ENCODE assay signal across 1 cellular context in the genomic region with DNA sequence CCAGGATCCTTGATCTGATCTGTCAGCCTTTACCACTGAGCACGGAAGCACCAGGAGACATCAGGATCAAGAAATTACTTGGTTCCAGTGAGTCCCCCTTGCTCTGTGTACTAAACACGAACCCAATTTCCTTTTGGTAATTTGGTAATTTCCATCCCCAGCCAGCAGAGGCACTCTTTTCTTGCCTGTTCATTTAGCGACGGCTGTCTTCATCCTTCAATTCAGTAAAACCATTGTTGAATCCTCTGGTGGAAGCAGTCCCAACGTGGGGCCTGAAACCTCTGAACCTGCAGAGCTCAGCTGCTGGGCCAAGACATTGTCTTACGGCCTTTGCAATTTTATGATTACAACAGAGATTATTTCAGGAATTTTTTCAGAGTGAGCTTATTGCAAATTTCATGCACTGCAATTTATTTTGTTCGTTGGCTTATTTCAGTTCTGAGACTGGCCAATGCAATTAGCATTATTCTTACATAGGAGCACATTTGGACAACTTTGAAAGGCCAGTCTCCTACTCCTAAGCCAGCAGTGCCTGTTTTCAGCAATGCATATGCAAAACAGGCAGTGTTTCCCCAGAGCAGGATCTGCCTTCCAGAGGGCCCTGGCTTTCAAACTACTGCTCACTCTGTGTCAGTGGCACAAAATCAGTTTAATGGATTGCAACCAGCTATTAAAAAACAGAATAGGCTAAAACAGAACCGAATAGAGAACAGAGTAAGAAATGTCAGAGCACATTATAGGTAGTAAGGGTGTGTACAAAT.
TF ChIP-seq lines count a peak whose summit lies in the region.

No MANE protein-coding gene starts in this region.

TF ChIP-seq in K562, 482 proteins besides CTCF, POLR2A, EP300 and RAD21 (continued from another document):
- TF ChIP-seq, protein P1, sequence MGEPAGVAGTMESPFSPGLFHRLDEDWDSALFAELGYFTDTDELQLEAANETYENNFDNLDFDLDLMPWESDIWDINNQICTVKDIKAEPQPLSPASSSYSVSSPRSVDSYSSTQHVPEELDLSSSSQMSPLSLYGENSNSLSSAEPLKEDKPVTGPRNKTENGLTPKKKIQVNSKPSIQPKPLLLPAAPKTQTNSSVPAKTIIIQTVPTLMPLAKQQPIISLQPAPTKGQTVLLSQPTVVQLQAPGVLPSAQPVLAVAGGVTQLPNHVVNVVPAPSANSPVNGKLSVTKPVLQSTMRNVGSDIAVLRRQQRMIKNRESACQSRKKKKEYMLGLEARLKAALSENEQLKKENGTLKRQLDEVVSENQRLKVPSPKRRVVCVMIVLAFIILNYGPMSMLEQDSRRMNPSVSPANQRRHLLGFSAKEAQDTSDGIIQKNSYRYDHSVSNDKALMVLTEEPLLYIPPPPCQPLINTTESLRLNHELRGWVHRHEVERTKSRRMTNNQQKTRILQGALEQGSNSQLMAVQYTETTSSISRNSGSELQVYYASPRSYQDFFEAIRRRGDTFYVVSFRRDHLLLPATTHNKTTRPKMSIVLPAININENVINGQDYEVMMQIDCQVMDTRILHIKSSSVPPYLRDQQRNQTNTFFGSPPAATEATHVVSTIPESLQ (CRISPR knock-in tag; IDR thresholded peaks at IDR 0.05): no peak
- TF ChIP-seq MTA1 (IDR thresholded peaks at IDR 0.05; ENCODE audit: borderline replicate concordance): no peak
